ENCODE assay signal across 7 cellular contexts in genomic region chr15:69450968-69451695, GRCh38. TPM values are rescaled to one million over a fixed set of nuclear protein-coding genes. Genes with fewer than 3 reads are reported as not detected.
A peak's percentile ranks its signal among the peaks of the same experiment; 100 is the strongest.
DNase-seq lines count a peak whose midpoint lies in the region; ATAC-seq and TF ChIP-seq lines count a peak whose summit lies in the region.

No MANE protein-coding gene starts in this region.

- no peaks in the 10 kb centered on the region for H3K9me3 ChIP-seq in GM23248 (ENCODE audit: low read depth)
- no peaks in the 10 kb centered on the region for H3K9me3 ChIP-seq in OCI-LY3 (ENCODE audit: insufficient read depth, low read length)
- no peaks in the 10 kb centered on the region for H3K9me3 ChIP-seq in sigmoid colon

- H3K9me2 ChIP-seq in GM23248 (ENCODE audit: insufficient read depth): no peaks in the 10 kb centered on the region

- H3K4me1 ChIP-seq in GM23248 (ENCODE audit: insufficient read depth) (peaks cover 21% of the 10 kb centered on the region), OCI-LY3 (ENCODE audit: low read length) (peaks cover 21% of the 10 kb centered on the region), sigmoid colon (peaks cover 0 to 37% (median 28%) of the 10 kb centered on the region in 4 donors)

- 96 to 97% methylated on average over 12 of the region's 12 CpGs for WGBS in GM23248 (ENCODE audit: low coverage in 1 of 2, low lambda C conversion rate in 2 of 2, missing lambda C conversion rate in 2 of 2), 2 experiments
- 85 to 89% methylated on average over 12 of the region's 12 CpGs for WGBS in sigmoid colon, 2 donors

- no peak for TF ChIP-seq POLR2A in sigmoid colon (IDR thresholded peaks at IDR 0.05)

- H4K20me1 ChIP-seq in GM23248 (ENCODE audit: insufficient read depth): peaks cover 18% of the 10 kb centered on the region; the same call in 1 of the 2 replicates
- peaks cover 33% of the 10 kb centered on the region for H4K20me1 ChIP-seq in OCI-LY3 (ENCODE audit: insufficient read depth, low read length)

- TF ChIP-seq CTCF in OCI-LY3 (IDR thresholded peaks at IDR 0.05; ENCODE audit: low read depth, low read length) (no peak), choroid plexus epithelial cell (conservative IDR thresholded peaks at IDR 0.05; ENCODE audit: low read depth, low read length) (no peak), sigmoid colon (IDR thresholded peaks at IDR 0.05) (no peak)

- H3K36me3 ChIP-seq in GM23248 (ENCODE audit: low read depth) (peaks cover 35% of the 10 kb centered on the region), OCI-LY3 (replicated peaks; ENCODE audit: low read depth, low read length) (peaks cover 52% of the 10 kb centered on the region), sigmoid colon (peaks cover under 1 to 19% (median 9%) of the 10 kb centered on the region in 4 donors)

- no peak for TF ChIP-seq EP300 in sigmoid colon (IDR thresholded peaks at IDR 0.05)

- H3K4me3 ChIP-seq in GM23248: no peak overlapping the region
- H3K4me3 ChIP-seq in OCI-LY3 (ENCODE audit: low read length): peak overlapping the region; percentile 94
- H3K4me3 ChIP-seq in choroid plexus epithelial cell (ENCODE audit: low read depth, low read length): peak overlapping the region; percentile 75
- H3K4me3 ChIP-seq in sigmoid colon: peak overlapping the region in 1 of 4 donors; percentile 79

- H2AFZ ChIP-seq in GM23248 (peak overlapping the region; percentile 99), OCI-LY3 (ENCODE audit: low read depth, low read length) (peak overlapping the region; percentile 91; the same call in 1 of the 2 replicates)

- H3K4me2 ChIP-seq in GM23248 (ENCODE audit: unreplicated experiment) (no peak overlapping the region), OCI-LY3 (ENCODE audit: low read length) (peak overlapping the region; percentile 88)

- peaks cover 44% of the 10 kb centered on the region for H3F3A ChIP-seq in GM23248 (ENCODE audit: insufficient read depth)

- intact Hi-C loops in sigmoid colon (cut with DNase I): loop anchor here (5.0 kb wide), 1 partner anchor 39 kb away; the partner anchor contains the start of gene KIF23

- H3K27me3 ChIP-seq in GM23248 (replicated peaks; ENCODE audit: insufficient read depth): no peaks in the 10 kb centered on the region
- no peaks in the 10 kb centered on the region for H3K27me3 ChIP-seq in OCI-LY3 (ENCODE audit: low read depth, low read length)
- H3K27me3 ChIP-seq in sigmoid colon: no peaks in the 10 kb centered on the region

- H3K79me2 ChIP-seq in GM23248 (ENCODE audit: insufficient read depth) (peaks cover 35% of the 10 kb centered on the region), OCI-LY3 (ENCODE audit: low read length) (peaks cover 48% of the 10 kb centered on the region)

- DNase-seq in GM23248: no peak
- DNase-seq in choroid plexus epithelial cell (ENCODE audit: low read depth): no peak
- no peak for DNase-seq in sigmoid colon

- ATAC-seq in HG03139 (IDR thresholded peaks at IDR 0.05; ENCODE audit: unreplicated experiment): no peak
- no peak for ATAC-seq in GM18519 (IDR thresholded peaks at IDR 0.05; ENCODE audit: low FRiP score, unreplicated experiment)
- no peak for ATAC-seq in GM21717 (IDR thresholded peaks at IDR 0.05; ENCODE audit: unreplicated experiment)

- in situ Hi-C loops in GM23248 (cut with MboI): no loop called here

- H3K27ac ChIP-seq in GM23248 (no peak overlapping the region), OCI-LY3 (ENCODE audit: low read length) (peak overlapping the region; percentile 90), sigmoid colon (peak overlapping the region in 3 of 4 donors; percentile 96 to 97 (median 97))

- H3K9ac ChIP-seq in GM23248: no peak overlapping the region
- peak overlapping the region; percentile 82 for H3K9ac ChIP-seq in OCI-LY3 (ENCODE audit: low read length)

RNA-seq across cellular contexts. Expression of gene RPLP1, which starts 1.5 kb away (rescaled TPM):
- 167 and 172 TPM in 2 replicates for total RNA-seq in GM23248 (2014; rRNA removed; shearing (Covaris generic))
- 952 and 963 TPM in 2 replicates for polyA plus RNA-seq in GM23248 (2016; fragmentation: Nextera tagmentation; extraction: Ambion mirVana)
- 1,000 to 10,000 TPM; 1,053 to 1,114 (median 1,095) TPM for total RNA-seq in sigmoid colon
- 1,000 to 10,000 TPM; 1,446 to 2,471 (median 2,101) TPM for polyA plus RNA-seq in sigmoid colon

RNA-seq across cellular contexts. Expression of gene KIF23, which starts 37.0 kb away (rescaled TPM):
- 29.3 and 29.4 TPM in 2 replicates for total RNA-seq in GM23248 (2014; rRNA removed; shearing (Covaris generic))
- polyA plus RNA-seq in GM23248 (2016; fragmentation: Nextera tagmentation; extraction: Ambion mirVana) (27.6 and 28.8 TPM in 2 replicates), sigmoid colon (10 to 100 TPM in 1 of 3 donors, 1 to 10 TPM in 2; 1.8 to 10.8 (median 2.1) TPM)
- 1 to 10 TPM in 3 of 4 donors, under 1 TPM in 1; 0.16 to 3.9 (median 2.3) TPM for total RNA-seq in sigmoid colon
